ENCODE assay signal across 1 cellular context in genomic region chr2:190179754-190180312, GRCh38.
A peak's percentile ranks its signal among the peaks of the same experiment; 100 is the strongest.
TF ChIP-seq lines count a peak whose summit lies in the region.

No MANE protein-coding gene starts in this region.

TF ChIP-seq in GM12878, 131 proteins besides CTCF, POLR2A, EP300 and RAD21 (continued from another document):
- TF ChIP-seq KLF5 (IDR thresholded peaks at IDR 0.05; ENCODE audit: partially characterized antibody) (no peak), ASH2L (IDR thresholded peaks at IDR 0.05; ENCODE audit: borderline replicate concordance, low read depth) (no peak), BRCA1 (IDR thresholded peaks at IDR 0.05; ENCODE audit: low read depth, low read length) (no peak), ZBTB40 (IDR thresholded peaks at IDR 0.05; ENCODE audit: borderline replicate concordance) (peak; percentile 40; the same call in 1 of the 2 replicates), SMARCA5 (IDR thresholded peaks at IDR 0.05) (peak; percentile 79), ZNF217 (IDR thresholded peaks at IDR 0.05) (no peak), STAT3 (IDR thresholded peaks at IDR 0.05; ENCODE audit: low read depth, low read length) (no peak), SMC3 (IDR thresholded peaks at IDR 0.05; ENCODE audit: borderline replicate concordance, low read length) (0 out of 2 replicates have a peak, but pooled peaks have one; percentile 34), SPI1 (IDR thresholded peaks at IDR 0.05; ENCODE audit: borderline replicate concordance, insufficient read depth, low read depth, low read length) (0 out of 2 replicates have a peak, but pooled peaks have one; percentile 3), BCL3 (IDR thresholded peaks at IDR 0.05; ENCODE audit: borderline replicate concordance, insufficient read depth, low read depth, low read length, poor library complexity, severe bottlenecking) (no peak), CHD2 (IDR thresholded peaks at IDR 0.05; ENCODE audit: borderline replicate concordance, low read depth, low read length) (0 out of 2 replicates have a peak, but pooled peaks have one; percentile 23), RAD51 (IDR thresholded peaks at IDR 0.05) (peak; percentile 52), PKNOX1 (IDR thresholded peaks at IDR 0.05) (no peak), NBN (IDR thresholded peaks at IDR 0.05) (no peak), BHLHE40 (IDR thresholded peaks at IDR 0.05; ENCODE audit: borderline replicate concordance in 1 of 2, low read depth in 2 of 2, low read length in 1 of 2) (0 out of 4 replicates have a peak, but pooled peaks of 1 of the 2 experiments have one; percentile 5), ZNF592 (IDR thresholded peaks at IDR 0.05) (no peak)
